ENCODE assay signal across 2 cellular contexts in the genomic region with DNA sequence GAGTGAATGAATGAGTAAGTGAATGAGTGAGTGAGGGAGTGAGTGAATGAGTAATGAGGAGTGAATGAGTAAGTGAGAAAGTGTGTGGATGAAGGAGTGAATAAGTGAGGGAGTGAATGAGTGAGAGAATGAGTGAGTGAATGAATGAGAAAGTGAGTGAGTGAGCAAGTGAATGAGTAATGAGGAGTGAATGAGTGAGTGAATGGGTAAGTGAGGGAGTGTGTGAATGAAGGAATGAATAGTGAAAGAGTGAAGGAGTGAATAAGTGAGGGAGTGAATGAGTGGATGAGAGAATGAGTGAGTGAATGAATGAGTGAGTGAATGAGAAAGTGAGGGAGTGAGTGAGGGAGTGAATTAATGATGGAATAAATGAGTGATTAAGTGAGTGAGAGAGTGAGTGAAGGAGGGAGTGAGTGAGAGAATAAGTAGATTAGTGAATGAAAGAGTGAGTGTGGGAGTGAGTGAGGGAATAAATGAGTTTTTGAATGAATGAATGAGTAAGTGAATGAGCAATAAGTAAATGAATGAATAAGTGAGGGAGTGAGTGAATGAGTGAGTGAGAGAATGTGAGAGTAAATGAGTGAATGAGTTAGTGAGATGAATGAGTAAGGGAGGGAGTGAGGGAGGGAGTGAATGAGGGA.
A peak's percentile ranks its signal among the peaks of the same experiment; 100 is the strongest.
TF ChIP-seq lines count a peak whose summit lies in the region.

No MANE protein-coding gene starts in this region.

TF ChIP-seq in HepG2, 621 proteins besides CTCF, POLR2A, EP300 and RAD21:
- 0 out of 2 replicates have a peak, but pooled peaks have one; percentile 64 for TF ChIP-seq NBN (conservative IDR thresholded peaks at IDR 0.05)
- TF ChIP-seq ZNF713 (CRISPR knock-in tag; IDR thresholded peaks at IDR 0.05) = no peak
- TF ChIP-seq ATF7 (IDR thresholded peaks at IDR 0.05) = peak; percentile 26; the same call in 1 of the 2 replicates
- no peak for TF ChIP-seq ATF7 (CRISPR knock-in tag; IDR thresholded peaks at IDR 0.05)
- TF ChIP-seq HOXA7 (CRISPR knock-in tag; IDR thresholded peaks at IDR 0.05) = no peak
TF ChIP-seq in HepG2: peak in this region for 2.

TF ChIP-seq in GM12878, 131 proteins besides CTCF, POLR2A, EP300 and RAD21:
- TF ChIP-seq, protein P1, sequence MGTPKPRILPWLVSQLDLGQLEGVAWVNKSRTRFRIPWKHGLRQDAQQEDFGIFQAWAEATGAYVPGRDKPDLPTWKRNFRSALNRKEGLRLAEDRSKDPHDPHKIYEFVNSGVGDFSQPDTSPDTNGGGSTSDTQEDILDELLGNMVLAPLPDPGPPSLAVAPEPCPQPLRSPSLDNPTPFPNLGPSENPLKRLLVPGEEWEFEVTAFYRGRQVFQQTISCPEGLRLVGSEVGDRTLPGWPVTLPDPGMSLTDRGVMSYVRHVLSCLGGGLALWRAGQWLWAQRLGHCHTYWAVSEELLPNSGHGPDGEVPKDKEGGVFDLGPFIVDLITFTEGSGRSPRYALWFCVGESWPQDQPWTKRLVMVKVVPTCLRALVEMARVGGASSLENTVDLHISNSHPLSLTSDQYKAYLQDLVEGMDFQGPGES (IDR thresholded peaks at IDR 0.05) = no peak
- TF ChIP-seq ZNF24 (IDR thresholded peaks at IDR 0.05) (peak; percentile 65; the same call in 1 of the 2 replicates), MYC (IDR thresholded peaks at IDR 0.05; ENCODE audit: insufficient read depth, insufficient read length, insufficient replicate concordance, low read length, severe bottlenecking) (no peak), MTA3 (IDR thresholded peaks at IDR 0.05; ENCODE audit: borderline replicate concordance, low read length) (no peak), RELB (IDR thresholded peaks at IDR 0.05; ENCODE audit: low read depth) (no peak), STAT1 (conservative IDR thresholded peaks at IDR 0.05) (no peak)
- TF ChIP-seq, protein P2, sequence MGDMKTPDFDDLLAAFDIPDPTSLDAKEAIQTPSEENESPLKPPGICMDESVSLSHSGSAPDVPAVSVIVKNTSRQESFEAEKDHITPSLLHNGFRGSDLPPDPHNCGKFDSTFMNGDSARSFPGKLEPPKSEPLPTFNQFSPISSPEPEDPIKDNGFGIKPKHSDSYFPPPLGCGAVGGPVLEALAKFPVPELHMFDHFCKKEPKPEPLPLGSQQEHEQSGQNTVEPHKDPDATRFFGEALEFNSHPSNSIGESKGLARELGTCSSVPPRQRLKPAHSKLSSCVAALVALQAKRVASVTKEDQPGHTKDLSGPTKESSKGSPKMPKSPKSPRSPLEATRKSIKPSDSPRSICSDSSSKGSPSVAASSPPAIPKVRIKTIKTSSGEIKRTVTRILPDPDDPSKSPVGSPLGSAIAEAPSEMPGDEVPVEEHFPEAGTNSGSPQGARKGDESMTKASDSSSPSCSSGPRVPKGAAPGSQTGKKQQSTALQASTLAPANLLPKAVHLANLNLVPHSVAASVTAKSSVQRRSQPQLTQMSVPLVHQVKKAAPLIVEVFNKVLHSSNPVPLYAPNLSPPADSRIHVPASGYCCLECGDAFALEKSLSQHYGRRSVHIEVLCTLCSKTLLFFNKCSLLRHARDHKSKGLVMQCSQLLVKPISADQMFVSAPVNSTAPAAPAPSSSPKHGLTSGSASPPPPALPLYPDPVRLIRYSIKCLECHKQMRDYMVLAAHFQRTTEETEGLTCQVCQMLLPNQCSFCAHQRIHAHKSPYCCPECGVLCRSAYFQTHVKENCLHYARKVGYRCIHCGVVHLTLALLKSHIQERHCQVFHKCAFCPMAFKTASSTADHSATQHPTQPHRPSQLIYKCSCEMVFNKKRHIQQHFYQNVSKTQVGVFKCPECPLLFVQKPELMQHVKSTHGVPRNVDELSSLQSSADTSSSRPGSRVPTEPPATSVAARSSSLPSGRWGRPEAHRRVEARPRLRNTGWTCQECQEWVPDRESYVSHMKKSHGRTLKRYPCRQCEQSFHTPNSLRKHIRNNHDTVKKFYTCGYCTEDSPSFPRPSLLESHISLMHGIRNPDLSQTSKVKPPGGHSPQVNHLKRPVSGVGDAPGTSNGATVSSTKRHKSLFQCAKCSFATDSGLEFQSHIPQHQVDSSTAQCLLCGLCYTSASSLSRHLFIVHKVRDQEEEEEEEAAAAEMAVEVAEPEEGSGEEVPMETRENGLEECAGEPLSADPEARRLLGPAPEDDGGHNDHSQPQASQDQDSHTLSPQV (IDR thresholded peaks at IDR 0.05) = no peak
